ENCODE assay signal across 9 cellular contexts in genomic region chr5:142322747-142323479, GRCh38. TPM values are rescaled to one million over a fixed set of nuclear protein-coding genes. Genes with fewer than 3 reads are reported as not detected.
A peak's percentile ranks its signal among the peaks of the same experiment; 100 is the strongest.
DNase-seq lines count a peak whose midpoint lies in the region; ATAC-seq and TF ChIP-seq lines count a peak whose summit lies in the region.
"Had no signal": no experiment of that assay in that cellular context is flagged by ENCODE, and none has a peak within 500 bp of the region (broad histone marks: within the 10 kb centered on the region; RNA-seq: fewer than 3 reads in every experiment).

No MANE protein-coding gene starts in this region.

- WGBS in lung, 2 donors: 35 to 61% methylated on average over 15 of the region's 15 CpGs

- H3K4me3 ChIP-seq in colonic mucosa (peak overlapping the region; percentile 77), lung (peak overlapping the region; percentile 72)

- no peak for ATAC-seq in lung (ENCODE audit: insufficient read depth, low FRiP score)
- ATAC-seq in activated CD4-positive, CD25-positive, alpha-beta regulatory T cell treated with anti-CD3 and anti-CD28 coated beads, Interleukin-2, amount 50 U/mL, for 24 hours: no peak

- TF ChIP-seq CTCF in 22Rv1 (IDR thresholded peaks at IDR 0.05) (no peak), colonic mucosa (IDR thresholded peaks at IDR 0.05) (no peak), lung (IDR thresholded peaks at IDR 0.05; ENCODE audit: control extremely low read depth, extremely low read depth) (no peak)

- peak overlapping the region; percentile 82 to 94 for H3K9ac ChIP-seq in colonic mucosa (ENCODE audit: low read depth in 2 of 2, low read length in 2 of 2)

- H3K4me1 ChIP-seq in colonic mucosa (peaks cover 6% of the 10 kb centered on the region), lung (ENCODE audit: control insufficient read depth in 2 of 2, insufficient read depth in 2 of 2, low read length in 2 of 2) (peaks cover 5 to 9% of the 10 kb centered on the region in 2 donors)

- intact Hi-C loops in colonic mucosa (cut with DNase I): loop anchor here (10.0 kb wide), 2 partner anchors 168 to 222 kb away; no protein-coding TSS in a partner anchor

- H3K36me3 ChIP-seq in colonic mucosa: no peaks in the 10 kb centered on the region
- no peaks in the 10 kb centered on the region for H3K36me3 ChIP-seq in lung (ENCODE audit: control insufficient read depth in 2 of 2, insufficient read depth in 2 of 2, low read length in 2 of 2)

- DNase-seq in LHCN-M2 (ENCODE audit: low read depth): peak; percentile 81
- no peak for DNase-seq in colonic mucosa
- DNase-seq in lung (ENCODE audit: low spot score): no peak
- no peak for DNase-seq in NCI-H510A treated with DMSO at 0.1 percent for 48 hours (lab: John Stamatoyannopoulos, UW)
- no peak for DNase-seq in central memory CD4-positive, alpha-beta T cell
- DNase-seq in mucosa of gallbladder (ENCODE audit: low spot score): no peak
- DNase-seq: DND-41 had no signal

- H3K9me3 ChIP-seq in colonic mucosa (no peaks in the 10 kb centered on the region), lung (ENCODE audit: control insufficient read depth in 2 of 2, insufficient read depth in 1 of 2, low read length in 1 of 2) (no peaks in the 10 kb centered on the region)

- H3K27ac ChIP-seq in 22Rv1: peak overlapping the region; percentile 78
- H3K27ac ChIP-seq in colonic mucosa: peak overlapping the region; percentile 92
- peak overlapping the region; percentile 67 to 93 for H3K27ac ChIP-seq in lung (ENCODE audit: low read depth in 1 of 2, low read length in 1 of 2)

- H3K27me3 ChIP-seq in colonic mucosa (no peaks in the 10 kb centered on the region), lung (ENCODE audit: control insufficient read depth, insufficient read depth) (no peaks in the 10 kb centered on the region)

RNA-seq across cellular contexts. Expression of gene SPRY4, which starts 1.9 kb away (rescaled TPM):
- total RNA-seq in LHCN-M2 (2014; rRNA removed) (25.6 and 36.4 TPM in 2 replicates), colonic mucosa (10 to 100 TPM in 1 of 2 donors, 1 to 10 TPM in 1; 8.4 to 21.5 TPM), lung (10 to 100 TPM; 23.6 to 33.9 TPM), mucosa of gallbladder (17.4 TPM)
- 5.2 TPM for polyA plus RNA-seq in LHCN-M2 (2012)
- 10 to 100 TPM; 16.7 to 22.7 TPM for polyA plus RNA-seq in lung
